In the genomic region with DNA sequence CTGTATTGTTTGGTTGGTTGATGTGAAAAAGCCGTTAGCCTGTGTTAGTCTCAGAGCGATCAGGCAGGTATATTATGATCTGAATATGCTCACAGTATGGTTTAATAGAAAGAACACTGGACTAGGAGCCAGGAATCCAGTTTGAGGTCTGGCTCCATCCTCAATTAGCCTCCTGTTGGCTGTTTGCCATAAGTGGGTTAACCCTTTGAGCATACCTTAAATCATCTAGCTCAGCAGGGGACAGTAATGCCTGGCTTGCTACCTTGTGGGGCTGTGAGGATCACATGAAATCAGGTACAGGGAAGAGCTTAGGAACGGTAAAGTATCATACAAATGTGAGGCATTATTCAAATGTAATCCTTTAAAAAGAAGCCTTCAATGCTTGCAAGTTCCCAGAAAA, we compare ENCODE assay signal across 15 cellular contexts.
"Had no signal": no experiment of that assay in that cellular context is flagged by ENCODE, and none has a peak within 500 bp of the region (broad histone marks: within the 10 kb centered on the region; RNA-seq: fewer than 3 reads in every experiment).

No MANE protein-coding gene starts in this region.

- ATAC-seq: activated CD8-positive, alpha-beta T cell treated with anti-CD3 and anti-CD28 coated beads for 36 hours; left colon; natural killer cell had no signal

- H3K4me1 ChIP-seq: ascending aorta, foreskin keratinocyte had no signal

- H3K9me3 ChIP-seq: ascending aorta had no signal

- H3K4me3 ChIP-seq: ascending aorta, dorsolateral prefrontal cortex had no signal

- H3K36me3 ChIP-seq: ascending aorta, WERI-Rb-1 had no signal

- H3K27me3 ChIP-seq: ascending aorta, dorsolateral prefrontal cortex, foreskin keratinocyte had no signal

- DNase-seq: activated CD4-positive, alpha-beta T cell treated with anti-CD3 and anti-CD28 coated beads for 4 hours; activated CD8-positive, alpha-beta memory T cell treated with anti-CD3 and anti-CD28 coated beads, Interleukin-2, amount 50 U/mL, for 48 hours; activated CD8-positive, alpha-beta T cell treated with anti-CD3 and anti-CD28 coated beads for 36 hours; activated naive CD4-positive, alpha-beta T cell; dorsolateral prefrontal cortex; foreskin keratinocyte; head of caudate nucleus; left colon; natural killer cell; nucleus accumbens; stimulated activated CD4-positive, alpha-beta T cell treated with anti-CD3 and anti-CD28 coated beads, Interleukin-2, amount 100 ng/mL, for 48 hours; stimulated activated naive CD4-positive, alpha-beta T cell treated with Interleukin-2 at 50 U/mL for 16 hours; T1000; WERI-Rb-1 had no signal

- H3K27ac ChIP-seq: ascending aorta, dorsolateral prefrontal cortex, foreskin keratinocyte, WERI-Rb-1 had no signal
